In genomic region chr22:26584010-26584409, GRCh38 we compare ENCODE assay signal across 1 cellular context.
TF ChIP-seq lines count a peak whose summit lies in the region.

No MANE protein-coding gene starts in this region.

TF ChIP-seq in SK-N-SH, 30 proteins besides CTCF, POLR2A, EP300 and RAD21 (continued from another document):
- TF ChIP-seq REST (IDR thresholded peaks at IDR 0.05; ENCODE audit: low read depth, low read length) (no peak), USF2 (IDR thresholded peaks at IDR 0.05; ENCODE audit: borderline replicate concordance, low read depth, low read length) (no peak), POLR2AphosphoS5 (IDR thresholded peaks at IDR 0.05; ENCODE audit: low read depth, low read length) (no peak), FOXJ3 (CRISPR knock-in tag; IDR thresholded peaks at IDR 0.05) (no peak), RXRA (IDR thresholded peaks at IDR 0.05; ENCODE audit: borderline replicate concordance, low read depth) (no peak), SMC3 (IDR thresholded peaks at IDR 0.05; ENCODE audit: low read depth, low read length) (no peak), NRF1 (IDR thresholded peaks at IDR 0.05; ENCODE audit: low read depth, low read length) (no peak), SIN3A (IDR thresholded peaks at IDR 0.05; ENCODE audit: borderline replicate concordance, low read depth, low read length) (no peak), FOSL2 (IDR thresholded peaks at IDR 0.05; ENCODE audit: borderline replicate concordance, low read depth) (no peak), CHD2 (IDR thresholded peaks at IDR 0.05; ENCODE audit: low read length, partially characterized antibody) (no peak), TCF12 (IDR thresholded peaks at IDR 0.05) (no peak)
TF ChIP-seq in SK-N-SH: peak in this region for 0.
